In genomic region chr2:229921101-229921891, GRCh38 we compare ENCODE assay signal across 8 cellular contexts.
DNase-seq lines count a peak whose midpoint lies in the region; ATAC-seq and TF ChIP-seq lines count a peak whose summit lies in the region.

No MANE protein-coding gene starts in this region.

- TF ChIP-seq POLR2A in erythroblast (IDR thresholded peaks at IDR 0.05; ENCODE audit: low read length): no peak

- H3K27me3 ChIP-seq in mucosa of stomach (ENCODE audit: control insufficient read depth, insufficient read depth, low read length): no peaks in the 10 kb centered on the region

- peak overlapping the region; percentile 95 for H3K4me3 ChIP-seq in mucosa of stomach (ENCODE audit: low read length)

- ATAC-seq in GM18909 (IDR thresholded peaks at IDR 0.05; ENCODE audit: poor library complexity, unreplicated experiment): peak; percentile 31
- peak; percentile 19 for ATAC-seq in HG03159 (IDR thresholded peaks at IDR 0.05; ENCODE audit: unreplicated experiment)

- H3K9me3 ChIP-seq in mucosa of stomach (ENCODE audit: control insufficient read depth, low read length): no peaks in the 10 kb centered on the region

- H3K36me3 ChIP-seq in mucosa of stomach (ENCODE audit: control insufficient read depth, insufficient read depth, low read length): no peaks in the 10 kb centered on the region

- DNase-seq in AG20443 (ENCODE audit: low spot score) (peak; percentile 78), NCI-H748 treated with DMSO at 0.1 percent for 48 hours (lab: John Stamatoyannopoulos, UW) (peak; percentile 37), activated T-cell treated with anti-CD3 and anti-CD28 coated beads for 48 hours (ENCODE audit: low read depth) (peak; percentile 48), erythroblast (lab: John Stamatoyannopoulos, UW) (peak; percentile 77 to 81)
- DNase-seq in stimulated activated CD8-positive, alpha-beta memory T cell treated with anti-CD3 and anti-CD28 coated beads, Interleukin-7, amount 100 ng/mL, for 4 hours (ENCODE audit: low read depth in 2 of 2): peak; percentile 50 to 67

- peak overlapping the region; percentile 96 for H3K9ac ChIP-seq in mucosa of stomach (ENCODE audit: low read length)

- H3K4me1 ChIP-seq in mucosa of stomach (ENCODE audit: control insufficient read depth, insufficient read depth, low read length): peaks cover 11% of the 10 kb centered on the region

Comparison
In these comparisons a context has a peak if more than half of its experiments do, and no peak if none do; other contexts are left out.
1. Peak in every context shown above with its lines: DNase-seq, ATAC-seq and H3K4me3 ChIP-seq.